ENCODE assay signal across 8 cellular contexts in genomic region chr12:124915249-124916236, GRCh38. TPM values are rescaled to one million over a fixed set of nuclear protein-coding genes. Genes with fewer than 3 reads are reported as not detected.
DNase-seq lines count a peak whose midpoint lies in the region; TF ChIP-seq lines count a peak whose summit lies in the region.

No MANE protein-coding gene starts in this region.

- peaks cover 0 to 50% (median 33%) of the 10 kb centered on the region in 4 donors for H3K4me1 ChIP-seq in tibial artery

- peaks cover 28 to 34% (median 31%) of the 10 kb centered on the region in 3 donors for H3K36me3 ChIP-seq in tibial artery

- H3K27ac ChIP-seq in cingulate gyrus (ENCODE audit: low read depth, low read length): peak overlapping the region; percentile 100
- peak overlapping the region; percentile 97 to 100 for H3K27ac ChIP-seq in tibial artery

- no peaks in the 10 kb centered on the region for H3K27me3 ChIP-seq in tibial artery

- peaks cover 0 to 5% (median 0%) of the 10 kb centered on the region in 3 donors for H3K9me3 ChIP-seq in tibial artery

- no peak for TF ChIP-seq CTCF in tibial artery (IDR thresholded peaks at IDR 0.05)

- H3K4me3 ChIP-seq in tibial artery: peak overlapping the region; percentile 79 to 83

- peak; percentile 53 for DNase-seq in activated naive CD4-positive, alpha-beta T cell treated with Interleukin-2 at 50 U/mL for 16 hours
- no peak for DNase-seq in activated naive CD4-positive, alpha-beta T cell treated with anti-CD3 and anti-CD28 coated beads, Interleukin-2, amount 50 U/mL, for 16 hours
- DNase-seq in LoVo (ENCODE audit: low spot score) (peak; percentile 67), lung microvascular endothelial cell (ENCODE audit: low read depth in 2 of 2) (peak; percentile 52 to 72), tibial artery (peak; percentile 57 to 84), middle frontal gyrus (ENCODE audit: extremely low spot score, low spot score) (no peak), COLO829 (ENCODE audit: low spot score) (no peak)

- intact Hi-C loops in tibial artery (cut with DNase I; ENCODE audit: low total_unique reads): no loop called here

RNA-seq across cellular contexts. Expression of gene UBC, which starts 1.1 kb away (rescaled TPM):
- 1,081 and 1,595 TPM in 2 replicates for total RNA-seq in lung microvascular endothelial cell

RNA-seq across cellular contexts. Expression of gene SCARB1, which starts 51.9 kb away (rescaled TPM):
- 7.6 and 11.9 TPM in 2 replicates for total RNA-seq in lung microvascular endothelial cell

Comparison
In these comparisons a context has a peak if more than half of its experiments do, and no peak if none do; other contexts are left out.
1. DNase-seq: peak in activated naive CD4-positive, alpha-beta T cell treated with Interleukin-2 at 50 U/mL for 16 hours (single experiment), LoVo (single experiment), lung microvascular endothelial cell (2 of 2) and tibial artery (2 of 2); none in activated naive CD4-positive, alpha-beta T cell treated with anti-CD3 and anti-CD28 coated beads, Interleukin-2, amount 50 U/mL, for 16 hours (single experiment), middle frontal gyrus (single experiment) and COLO829 (single experiment).